In the genomic region with DNA sequence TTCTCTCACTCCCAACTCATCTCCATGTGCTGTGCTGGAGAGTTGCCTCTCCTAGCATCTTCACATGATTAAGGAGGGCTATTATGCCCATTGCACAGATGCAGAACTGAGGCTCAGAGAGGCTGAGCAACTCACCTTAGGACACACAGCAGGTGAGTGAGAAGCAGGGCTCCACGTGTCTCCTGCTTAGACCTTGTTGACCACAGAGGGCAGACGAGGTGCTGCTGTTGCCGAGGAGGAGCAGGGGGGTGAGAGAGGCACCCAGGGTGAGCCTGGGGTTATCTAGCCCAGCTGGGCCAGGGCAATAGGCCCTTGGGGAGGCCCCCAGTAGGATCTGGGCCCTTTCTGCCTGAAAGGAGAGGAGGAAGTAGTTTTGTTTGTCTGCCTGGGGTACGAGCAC, we compare ENCODE assay signal across 13 cellular contexts. TPM values are rescaled to one million over a fixed set of nuclear protein-coding genes. Genes with fewer than 3 reads are reported as not detected.
DNase-seq lines count a peak whose midpoint lies in the region; ATAC-seq and TF ChIP-seq lines count a peak whose summit lies in the region.
"Had no signal": no experiment of that assay in that cellular context is flagged by ENCODE, and none has a peak within 500 bp of the region (broad histone marks: within the 10 kb centered on the region; RNA-seq: fewer than 3 reads in every experiment).

No MANE protein-coding gene starts in this region.

- no peaks in the 10 kb centered on the region for H3K27me3 ChIP-seq in thyroid gland

- ATAC-seq in GM21526 (IDR thresholded peaks at IDR 0.05; ENCODE audit: low FRiP score, unreplicated experiment) (peak; percentile 25), esophagus mucosa (peak; percentile 19), HG02852 (IDR thresholded peaks at IDR 0.05; ENCODE audit: unreplicated experiment) (no peak)
- ATAC-seq: gastroesophageal sphincter had no signal

- H3K27ac ChIP-seq in thyroid gland: no peak overlapping the region
- H3K27ac ChIP-seq: gastroesophageal sphincter had no signal

- TF ChIP-seq CTCF in GM12865 (IDR thresholded peaks at IDR 0.05; ENCODE audit: insufficient read depth, low read depth, low read length, missing control alignments): no peak
- no peak for TF ChIP-seq CTCF in thyroid gland (IDR thresholded peaks at IDR 0.05)

- no peaks in the 10 kb centered on the region for H3K9me3 ChIP-seq in thyroid gland
- H3K9me3 ChIP-seq: gastroesophageal sphincter had no signal

- H3K4me3 ChIP-seq in GM12865 (ENCODE audit: low read depth, low read length) (no peak overlapping the region), thyroid gland (replicated peaks in 1 of 3) (no peak overlapping the region)
- H3K4me3 ChIP-seq: gastroesophageal sphincter had no signal

- no peaks in the 10 kb centered on the region for H3K36me3 ChIP-seq in thyroid gland
- H3K36me3 ChIP-seq: gastroesophageal sphincter had no signal

- no peak for TF ChIP-seq POLR2A in thyroid gland (IDR thresholded peaks at IDR 0.05)

- peaks cover 4 to 5% of the 10 kb centered on the region in 2 donors for H3K4me1 ChIP-seq in thyroid gland
- H3K4me1 ChIP-seq: gastroesophageal sphincter had no signal

- DNase-seq in GM12865 (ENCODE audit: low read depth): peak; percentile 95
- DNase-seq in NOMO-1 treated with DMSO at 0.1 percent for 48 hours (lab: John Stamatoyannopoulos, UW; ENCODE audit: unreplicated experiment): peak; percentile 35
- no peak for DNase-seq in NCI-H2227 treated with DMSO at 0.1 percent for 48 hours (lab: John Stamatoyannopoulos, UW)
- DNase-seq in thyroid gland: no peak
- no peak for DNase-seq in NCI-H524 treated with DMSO at 0.1 percent for 48 hours (lab: John Stamatoyannopoulos, UW)
- DNase-seq: HFFc6, mesendoderm had no signal

- intact Hi-C loops in thyroid gland (cut with DNase I): no loop called here

- WGBS in thyroid gland, 2 donors: 59 to 70% methylated on average over 4 of the region's 4 CpGs

RNA-seq across cellular contexts. Expression of a gene that starts 2.4 kb away (rescaled TPM):
- total RNA-seq in esophagus mucosa (1.3 TPM), thyroid gland (1 to 10 TPM in 3 of 4 donors, under 1 TPM in 1; 0.94 to 4.6 (median 2.5) TPM)
- total RNA-seq: HFFc6, LHCN-M2 had no signal

RNA-seq across cellular contexts. Expression of a gene that starts 29.4 kb away (rescaled TPM):
- 57.9 TPM for total RNA-seq in esophagus mucosa
- 10 to 100 TPM; 40.2 to 65.6 (median 51.5) TPM for total RNA-seq in thyroid gland

RNA-seq across cellular contexts. Expression of a gene that starts 32.3 kb away (rescaled TPM):
- total RNA-seq in esophagus mucosa: not detected
- not detected for total RNA-seq in thyroid gland
- total RNA-seq: gastroesophageal sphincter, HFFc6, LHCN-M2, skeletal muscle tissue had no signal

RNA-seq across cellular contexts. Expression of a gene that starts 44.2 kb away (rescaled TPM):
- total RNA-seq in esophagus mucosa (40.4 TPM), thyroid gland (10 to 100 TPM; 67.9 to 93.9 (median 87.9) TPM)

RNA-seq across cellular contexts. Expression of a gene that starts 56.7 kb away (rescaled TPM):
- 37.7 TPM for total RNA-seq in esophagus mucosa
- 10 to 100 TPM; 52.0 to 83.0 (median 56.3) TPM for total RNA-seq in thyroid gland

Comparison
In these comparisons a context has a peak if more than half of its experiments do, and no peak if none do; other contexts are left out.
1. DNase-seq: peak in GM12865 (single experiment) and NOMO-1 treated with DMSO at 0.1 percent for 48 hours (single experiment); none in NCI-H2227 treated with DMSO at 0.1 percent for 48 hours (single experiment), thyroid gland (0 of 2) and NCI-H524 treated with DMSO at 0.1 percent for 48 hours (single experiment).